ENCODE assay signal across 9 cellular contexts in genomic region chr5:36724429-36725332, GRCh38.
DNase-seq lines count a peak whose midpoint lies in the region; ATAC-seq, FAIRE-seq and TF ChIP-seq lines count a peak whose summit lies in the region.
"Had no signal": no experiment of that assay in that cellular context is flagged by ENCODE, and none has a peak within 500 bp of the region (broad histone marks: within the 10 kb centered on the region; RNA-seq: fewer than 3 reads in every experiment).

No MANE protein-coding gene starts in this region.

- H3K27me3 Mint-ChIP-seq in WTC11 (ENCODE audit: low read depth), result no peaks in the 10 kb centered on the region

- no peaks in the 10 kb centered on the region for H3K9me3 ChIP-seq in heart right ventricle
- no peaks in the 10 kb centered on the region for H3K9me3 ChIP-seq in testis

- peaks cover 8% of the 10 kb centered on the region for H3K4me1 Mint-ChIP-seq in WTC11

- H3K27me3 ChIP-seq in HL-60 (ENCODE audit: insufficient read depth, poor library complexity, severe bottlenecking) (no peaks in the 10 kb centered on the region), heart right ventricle (no peaks in the 10 kb centered on the region), testis (no peaks in the 10 kb centered on the region)

- 80 to 84% methylated on average over 6 of the region's 6 CpGs for WGBS in heart right ventricle, 2 donors
- 57 to 62% methylated on average over 6 of the region's 6 CpGs for WGBS in testis, 2 donors

- H3K4me1 ChIP-seq in heart right ventricle, result peaks cover 0 to 21% (median 0%) of the 10 kb centered on the region in 9 donors
- no peaks in the 10 kb centered on the region for H3K4me1 ChIP-seq in testis

- intact Hi-C loops in heart right ventricle (cut with DNase I) (loop anchor here in 4 of 10 donors (5.0 kb wide), 2 partner anchors 148 to 283 kb away; no protein-coding TSS in a partner anchor), testis (cut with DNase I; ENCODE audit: low total_unique reads) (no loop called here)

- peak overlapping the region; percentile 85 for H3K27ac ChIP-seq in HL-60 (replicated peaks)
- H3K27ac ChIP-seq in heart right ventricle, result peak overlapping the region in 3 of 10 donors; percentile 11 to 72 (median 12)
- no peak overlapping the region for H3K27ac ChIP-seq in testis
- H3K27ac ChIP-seq: VCaP had no signal

- H3K36me3 ChIP-seq in heart right ventricle (no peaks in the 10 kb centered on the region), testis (ENCODE audit: low read depth, missing control alignments) (no peaks in the 10 kb centered on the region)

- DNase-seq in GM18507 (ENCODE audit: extremely low spot score, insufficient read length, low read depth), result peak; percentile 72
- DNase-seq in HL-60 (ENCODE audit: low read depth in 1 of 2, low spot score in 1 of 2), result peak; percentile 82 to 94
- DNase-seq in WTC11 (ENCODE audit: low spot score), result no peak
- DNase-seq in heart right ventricle, result peak; percentile 23 to 31
- DNase-seq in testis, result peak; percentile 61
- DNase-seq in H4 (ENCODE audit: low spot score), result no peak
- DNase-seq in cerebellar cortex (ENCODE audit: low spot score), result no peak

- CTCF ChIA-PET in WTC11 (lab: Charles Lee), result interaction anchor here (0.6 to 2.2 kb wide), 4 partner anchors 10 to 310 kb away, joined by 3 to 12 read pairs (median 4); no protein-coding TSS in a partner anchor

- H3K9me3 Mint-ChIP-seq in WTC11, result peaks cover 3% of the 10 kb centered on the region

- no peak for TF ChIP-seq CTCF in HL-60 (IDR thresholded peaks at IDR 0.05; ENCODE audit: insufficient read depth, low read length)
- no peak for TF ChIP-seq CTCF in WTC11 (IDR thresholded peaks at IDR 0.05)
- no peak for TF ChIP-seq CTCF in heart right ventricle (IDR thresholded peaks at IDR 0.05)
- TF ChIP-seq CTCF in testis (IDR thresholded peaks at IDR 0.05), result no peak

- H3K36me3 Mint-ChIP-seq in WTC11, result no peaks in the 10 kb centered on the region

- H3K4me3 Mint-ChIP-seq in WTC11, result no peak overlapping the region

- POLR2A ChIA-PET in WTC11 (lab: Charles Lee), result no interaction called here

- FAIRE-seq in GM18507 (lab: Jason Lieb, UNC), result peak; percentile 96

- H3K27ac Mint-ChIP-seq in WTC11, result no peak overlapping the region

- TF ChIP-seq POLR2A in testis (IDR thresholded peaks at IDR 0.05), result no peak

- peak overlapping the region; percentile 32 for H3K4me3 ChIP-seq in HL-60 (replicated peaks; ENCODE audit: insufficient read depth, low read length)
- H3K4me3 ChIP-seq in heart right ventricle, result peak overlapping the region in 2 of 10 donors; percentile 11 to 37
- peak overlapping the region in 1 of 2 donors; percentile 3 for H3K4me3 ChIP-seq in testis

- ATAC-seq in GM21619 (IDR thresholded peaks at IDR 0.05; ENCODE audit: unreplicated experiment) (peak; percentile 68), WTC11 (peak; percentile 85), heart right ventricle (peak; percentile 56 to 87 (median 73))

TF ChIP-seq in WTC11, 78 proteins besides CTCF, POLR2A, EP300 and RAD21:
- TF ChIP-seq JUN (CRISPR knock-in tag; IDR thresholded peaks at IDR 0.05) (no peak), USF1 (CRISPR knock-in tag; IDR thresholded peaks at IDR 0.05) (peak; percentile 89), ZNF281 (CRISPR knock-in tag; IDR thresholded peaks at IDR 0.05) (no peak), ZNF425 (CRISPR knock-in tag; conservative IDR thresholded peaks at IDR 0.05) (no peak), USF2 (CRISPR knock-in tag; IDR thresholded peaks at IDR 0.05) (peak; percentile 93), PREB (CRISPR knock-in tag; IDR thresholded peaks at IDR 0.05; ENCODE audit: borderline replicate concordance) (no peak), NR3C1 (CRISPR knock-in tag; conservative IDR thresholded peaks at IDR 0.05; ENCODE audit: low read depth) (no peak), FOXP1 (CRISPR knock-in tag; IDR thresholded peaks at IDR 0.05; ENCODE audit: borderline replicate concordance) (no peak), NFYB (CRISPR knock-in tag; conservative IDR thresholded peaks at IDR 0.05; ENCODE audit: low read depth) (peak; percentile 68), FOXJ3 (CRISPR knock-in tag; IDR thresholded peaks at IDR 0.05; ENCODE audit: borderline replicate concordance) (no peak)

Comparison
In these comparisons a context has a peak if more than half of its experiments do, and no peak if none do; other contexts are left out.
1. DNase-seq: peak in GM18507 (single experiment), HL-60 (2 of 2), heart right ventricle (2 of 2) and testis (single experiment); none in WTC11 (single experiment), H4 (single experiment) and cerebellar cortex (single experiment).
2. Peak in every context shown above with its lines, with median percentiles within 50 percentile points of each other: ATAC-seq.